Comparison of ENCODE assay signal across 1 cellular context in the genomic region with DNA sequence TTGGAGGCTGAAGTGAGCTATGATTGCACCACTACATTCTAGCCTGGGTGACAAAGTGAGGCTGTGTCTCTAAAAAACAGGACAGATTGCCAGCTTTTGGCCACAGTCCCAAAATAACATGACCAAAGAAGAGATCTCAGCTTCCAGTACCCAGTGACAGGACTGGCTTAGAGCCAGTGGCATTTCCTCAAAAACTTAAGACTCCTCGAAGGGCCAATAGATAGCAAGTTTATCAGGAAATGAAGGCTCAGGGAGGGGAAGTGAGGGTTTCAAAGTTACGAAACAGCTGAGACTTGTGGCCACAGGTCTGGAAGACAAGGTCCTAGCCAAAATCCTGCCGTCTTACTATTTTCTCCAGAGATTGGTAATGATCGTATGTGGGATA.
A peak's percentile ranks its signal among the peaks of the same experiment; 100 is the strongest.
TF ChIP-seq lines count a peak whose summit lies in the region.

No MANE protein-coding gene starts in this region.

TF ChIP-seq in K562, 482 proteins besides CTCF, POLR2A, EP300 and RAD21 (continued from another document and continues in another):
- TF ChIP-seq TRIM24 (IDR thresholded peaks at IDR 0.05) (no peak), KDM1A (IDR thresholded peaks at IDR 0.05) (0 out of 4 replicates have a peak, but pooled peaks of 1 of the 2 experiments have one; percentile 16), ZNF239 (CRISPR knock-in tag; IDR thresholded peaks at IDR 0.05) (no peak), MAZ (CRISPR knock-in tag; conservative IDR thresholded peaks at IDR 0.05 in 1 of 2, IDR thresholded peaks at IDR 0.05 in 1 of 2) (no peak), RAD51 (IDR thresholded peaks at IDR 0.05; ENCODE audit: borderline replicate concordance, low read depth) (no peak), ZNF3 (CRISPR knock-in tag; IDR thresholded peaks at IDR 0.05) (no peak), FOXA3 (CRISPR knock-in tag; conservative IDR thresholded peaks at IDR 0.05 in 1 of 2, IDR thresholded peaks at IDR 0.05 in 1 of 2) (no peak), SRSF9 (IDR thresholded peaks at IDR 0.05; ENCODE audit: borderline replicate concordance, low read depth, low read length) (no peak), ZNF589 (CRISPR knock-in tag; IDR thresholded peaks at IDR 0.05; ENCODE audit: low read depth) (no peak), POLR2AphosphoS5 (IDR thresholded peaks at IDR 0.05; ENCODE audit: control insufficient read depth, insufficient read depth, low read depth, low read length) (peak; percentile 59; the same call in 1 of the 2 replicates), NFE2 (IDR thresholded peaks at IDR 0.05; ENCODE audit: low read depth) (no peak), RB1 (IDR thresholded peaks at IDR 0.05; ENCODE audit: low read depth) (no peak), CHD1 (IDR thresholded peaks at IDR 0.05; ENCODE audit: low read length) (no peak), ZKSCAN3 (CRISPR knock-in tag; IDR thresholded peaks at IDR 0.05) (no peak), TBL1XR1 (IDR thresholded peaks at IDR 0.05; ENCODE audit: low read length in 2 of 2) (0 out of 4 replicates have a peak, but pooled peaks of 1 of the 2 experiments have one; percentile 33), HDAC6 (IDR thresholded peaks at IDR 0.05; ENCODE audit: low read depth, low read length) (no peak), KDM2B (CRISPR knock-in tag; IDR thresholded peaks at IDR 0.05) (no peak), CSDE1 (IDR thresholded peaks at IDR 0.05) (no peak), RNF2 (IDR thresholded peaks at IDR 0.05) (no peak), TAL1 (IDR thresholded peaks at IDR 0.05) (no peak), RFX5 (IDR thresholded peaks at IDR 0.05; ENCODE audit: low read depth, low read length) (no peak), ZNF408 (CRISPR knock-in tag; IDR thresholded peaks at IDR 0.05; ENCODE audit: low read depth) (no peak), ZNF445 (CRISPR knock-in tag; IDR thresholded peaks at IDR 0.05; ENCODE audit: low read depth) (no peak), NFATC3 (IDR thresholded peaks at IDR 0.05) (no peak), SLC30A9 (CRISPR knock-in tag; IDR thresholded peaks at IDR 0.05) (no peak), SPI1 (IDR thresholded peaks at IDR 0.05; ENCODE audit: borderline replicate concordance, low read depth, low read length) (peak; percentile 95), ZNF766 (CRISPR knock-in tag; conservative IDR thresholded peaks at IDR 0.05) (no peak), FOXA1 (IDR thresholded peaks at IDR 0.05; ENCODE audit: borderline replicate concordance) (no peak), NCOR1 (IDR thresholded peaks at IDR 0.05) (peak; percentile 56)
- TF ChIP-seq, protein P1, sequence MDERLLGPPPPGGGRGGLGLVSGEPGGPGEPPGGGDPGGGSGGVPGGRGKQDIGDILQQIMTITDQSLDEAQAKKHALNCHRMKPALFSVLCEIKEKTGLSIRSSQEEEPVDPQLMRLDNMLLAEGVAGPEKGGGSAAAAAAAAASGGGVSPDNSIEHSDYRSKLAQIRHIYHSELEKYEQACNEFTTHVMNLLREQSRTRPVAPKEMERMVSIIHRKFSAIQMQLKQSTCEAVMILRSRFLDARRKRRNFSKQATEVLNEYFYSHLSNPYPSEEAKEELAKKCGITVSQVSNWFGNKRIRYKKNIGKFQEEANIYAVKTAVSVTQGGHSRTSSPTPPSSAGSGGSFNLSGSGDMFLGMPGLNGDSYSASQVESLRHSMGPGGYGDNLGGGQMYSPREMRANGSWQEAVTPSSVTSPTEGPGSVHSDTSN (CRISPR knock-in tag; IDR thresholded peaks at IDR 0.05; ENCODE audit: low read depth), result no peak
- TF ChIP-seq, protein P1 (tag; conservative IDR thresholded peaks at IDR 0.05; ENCODE audit: low read depth), result 0 out of 2 replicates have a peak, but pooled peaks have one; percentile 33
- TF ChIP-seq, protein P2, sequence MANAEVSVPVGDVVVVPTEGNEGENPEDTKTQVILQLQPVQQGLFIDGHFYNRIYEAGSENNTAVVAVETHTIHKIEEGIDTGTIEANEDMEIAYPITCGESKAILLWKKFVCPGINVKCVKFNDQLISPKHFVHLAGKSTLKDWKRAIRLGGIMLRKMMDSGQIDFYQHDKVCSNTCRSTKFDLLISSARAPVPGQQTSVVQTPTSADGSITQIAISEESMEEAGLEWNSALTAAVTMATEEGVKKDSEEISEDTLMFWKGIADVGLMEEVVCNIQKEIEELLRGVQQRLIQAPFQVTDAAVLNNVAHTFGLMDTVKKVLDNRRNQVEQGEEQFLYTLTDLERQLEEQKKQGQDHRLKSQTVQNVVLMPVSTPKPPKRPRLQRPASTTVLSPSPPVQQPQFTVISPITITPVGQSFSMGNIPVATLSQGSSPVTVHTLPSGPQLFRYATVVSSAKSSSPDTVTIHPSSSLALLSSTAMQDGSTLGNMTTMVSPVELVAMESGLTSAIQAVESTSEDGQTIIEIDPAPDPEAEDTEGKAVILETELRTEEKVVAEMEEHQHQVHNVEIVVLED (CRISPR knock-in tag; IDR thresholded peaks at IDR 0.05), result no peak
- TF ChIP-seq, protein P3, sequence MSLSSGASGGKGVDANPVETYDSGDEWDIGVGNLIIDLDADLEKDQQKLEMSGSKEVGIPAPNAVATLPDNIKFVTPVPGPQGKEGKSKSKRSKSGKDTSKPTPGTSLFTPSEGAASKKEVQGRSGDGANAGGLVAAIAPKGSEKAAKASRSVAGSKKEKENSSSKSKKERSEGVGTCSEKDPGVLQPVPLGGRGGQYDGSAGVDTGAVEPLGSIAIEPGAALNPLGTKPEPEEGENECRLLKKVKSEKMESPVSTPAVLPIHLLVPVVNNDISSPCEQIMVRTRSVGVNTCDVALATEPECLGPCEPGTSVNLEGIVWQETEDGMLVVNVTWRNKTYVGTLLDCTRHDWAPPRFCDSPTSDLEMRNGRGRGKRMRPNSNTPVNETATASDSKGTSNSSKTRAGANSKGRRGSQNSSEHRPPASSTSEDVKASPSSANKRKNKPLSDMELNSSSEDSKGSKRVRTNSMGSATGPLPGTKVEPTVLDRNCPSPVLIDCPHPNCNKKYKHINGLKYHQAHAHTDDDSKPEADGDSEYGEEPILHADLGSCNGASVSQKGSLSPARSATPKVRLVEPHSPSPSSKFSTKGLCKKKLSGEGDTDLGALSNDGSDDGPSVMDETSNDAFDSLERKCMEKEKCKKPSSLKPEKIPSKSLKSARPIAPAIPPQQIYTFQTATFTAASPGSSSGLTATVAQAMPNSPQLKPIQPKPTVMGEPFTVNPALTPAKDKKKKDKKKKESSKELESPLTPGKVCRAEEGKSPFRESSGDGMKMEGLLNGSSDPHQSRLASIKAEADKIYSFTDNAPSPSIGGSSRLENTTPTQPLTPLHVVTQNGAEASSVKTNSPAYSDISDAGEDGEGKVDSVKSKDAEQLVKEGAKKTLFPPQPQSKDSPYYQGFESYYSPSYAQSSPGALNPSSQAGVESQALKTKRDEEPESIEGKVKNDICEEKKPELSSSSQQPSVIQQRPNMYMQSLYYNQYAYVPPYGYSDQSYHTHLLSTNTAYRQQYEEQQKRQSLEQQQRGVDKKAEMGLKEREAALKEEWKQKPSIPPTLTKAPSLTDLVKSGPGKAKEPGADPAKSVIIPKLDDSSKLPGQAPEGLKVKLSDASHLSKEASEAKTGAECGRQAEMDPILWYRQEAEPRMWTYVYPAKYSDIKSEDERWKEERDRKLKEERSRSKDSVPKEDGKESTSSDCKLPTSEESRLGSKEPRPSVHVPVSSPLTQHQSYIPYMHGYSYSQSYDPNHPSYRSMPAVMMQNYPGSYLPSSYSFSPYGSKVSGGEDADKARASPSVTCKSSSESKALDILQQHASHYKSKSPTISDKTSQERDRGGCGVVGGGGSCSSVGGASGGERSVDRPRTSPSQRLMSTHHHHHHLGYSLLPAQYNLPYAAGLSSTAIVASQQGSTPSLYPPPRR (CRISPR knock-in tag; IDR thresholded peaks at IDR 0.05; ENCODE audit: borderline replicate concordance), result no peak
- TF ChIP-seq, protein P4, sequence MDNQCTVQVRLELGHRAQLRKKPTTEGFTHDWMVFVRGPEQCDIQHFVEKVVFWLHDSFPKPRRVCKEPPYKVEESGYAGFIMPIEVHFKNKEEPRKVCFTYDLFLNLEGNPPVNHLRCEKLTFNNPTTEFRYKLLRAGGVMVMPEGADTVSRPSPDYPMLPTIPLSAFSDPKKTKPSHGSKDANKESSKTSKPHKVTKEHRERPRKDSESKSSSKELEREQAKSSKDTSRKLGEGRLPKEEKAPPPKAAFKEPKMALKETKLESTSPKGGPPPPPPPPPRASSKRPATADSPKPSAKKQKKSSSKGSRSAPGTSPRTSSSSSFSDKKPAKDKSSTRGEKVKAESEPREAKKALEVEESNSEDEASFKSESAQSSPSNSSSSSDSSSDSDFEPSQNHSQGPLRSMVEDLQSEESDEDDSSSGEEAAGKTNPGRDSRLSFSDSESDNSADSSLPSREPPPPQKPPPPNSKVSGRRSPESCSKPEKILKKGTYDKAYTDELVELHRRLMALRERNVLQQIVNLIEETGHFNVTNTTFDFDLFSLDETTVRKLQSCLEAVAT (IDR thresholded peaks at IDR 0.05), result no peak
- TF ChIP-seq, protein P5, sequence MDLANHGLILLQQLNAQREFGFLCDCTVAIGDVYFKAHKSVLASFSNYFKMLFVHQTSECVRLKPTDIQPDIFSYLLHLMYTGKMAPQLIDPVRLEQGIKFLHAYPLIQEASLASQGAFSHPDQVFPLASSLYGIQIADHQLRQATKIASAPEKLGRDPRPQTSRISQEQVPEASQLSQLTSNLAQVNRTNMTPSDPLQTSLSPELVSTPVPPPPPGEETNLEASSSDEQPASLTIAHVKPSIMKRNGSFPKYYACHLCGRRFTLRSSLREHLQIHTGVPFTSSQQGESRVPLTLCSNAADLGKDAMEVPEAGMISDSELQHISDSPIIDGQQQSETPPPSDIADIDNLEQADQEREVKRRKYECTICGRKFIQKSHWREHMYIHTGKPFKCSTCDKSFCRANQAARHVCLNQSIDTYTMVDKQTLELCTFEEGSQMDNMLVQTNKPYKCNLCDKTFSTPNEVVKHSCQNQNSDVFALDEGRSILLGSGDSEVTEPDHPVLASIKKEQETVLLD (IDR thresholded peaks at IDR 0.05), result no peak
- TF ChIP-seq, protein P6, sequence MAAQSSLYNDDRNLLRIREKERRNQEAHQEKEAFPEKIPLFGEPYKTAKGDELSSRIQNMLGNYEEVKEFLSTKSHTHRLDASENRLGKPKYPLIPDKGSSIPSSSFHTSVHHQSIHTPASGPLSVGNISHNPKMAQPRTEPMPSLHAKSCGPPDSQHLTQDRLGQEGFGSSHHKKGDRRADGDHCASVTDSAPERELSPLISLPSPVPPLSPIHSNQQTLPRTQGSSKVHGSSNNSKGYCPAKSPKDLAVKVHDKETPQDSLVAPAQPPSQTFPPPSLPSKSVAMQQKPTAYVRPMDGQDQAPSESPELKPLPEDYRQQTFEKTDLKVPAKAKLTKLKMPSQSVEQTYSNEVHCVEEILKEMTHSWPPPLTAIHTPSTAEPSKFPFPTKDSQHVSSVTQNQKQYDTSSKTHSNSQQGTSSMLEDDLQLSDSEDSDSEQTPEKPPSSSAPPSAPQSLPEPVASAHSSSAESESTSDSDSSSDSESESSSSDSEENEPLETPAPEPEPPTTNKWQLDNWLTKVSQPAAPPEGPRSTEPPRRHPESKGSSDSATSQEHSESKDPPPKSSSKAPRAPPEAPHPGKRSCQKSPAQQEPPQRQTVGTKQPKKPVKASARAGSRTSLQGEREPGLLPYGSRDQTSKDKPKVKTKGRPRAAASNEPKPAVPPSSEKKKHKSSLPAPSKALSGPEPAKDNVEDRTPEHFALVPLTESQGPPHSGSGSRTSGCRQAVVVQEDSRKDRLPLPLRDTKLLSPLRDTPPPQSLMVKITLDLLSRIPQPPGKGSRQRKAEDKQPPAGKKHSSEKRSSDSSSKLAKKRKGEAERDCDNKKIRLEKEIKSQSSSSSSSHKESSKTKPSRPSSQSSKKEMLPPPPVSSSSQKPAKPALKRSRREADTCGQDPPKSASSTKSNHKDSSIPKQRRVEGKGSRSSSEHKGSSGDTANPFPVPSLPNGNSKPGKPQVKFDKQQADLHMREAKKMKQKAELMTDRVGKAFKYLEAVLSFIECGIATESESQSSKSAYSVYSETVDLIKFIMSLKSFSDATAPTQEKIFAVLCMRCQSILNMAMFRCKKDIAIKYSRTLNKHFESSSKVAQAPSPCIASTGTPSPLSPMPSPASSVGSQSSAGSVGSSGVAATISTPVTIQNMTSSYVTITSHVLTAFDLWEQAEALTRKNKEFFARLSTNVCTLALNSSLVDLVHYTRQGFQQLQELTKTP (IDR thresholded peaks at IDR 0.05; ENCODE audit: low read depth in 1 of 2, partially characterized antibody in 2 of 2), result peak; percentile 31 to 36
- TF ChIP-seq, protein P7, sequence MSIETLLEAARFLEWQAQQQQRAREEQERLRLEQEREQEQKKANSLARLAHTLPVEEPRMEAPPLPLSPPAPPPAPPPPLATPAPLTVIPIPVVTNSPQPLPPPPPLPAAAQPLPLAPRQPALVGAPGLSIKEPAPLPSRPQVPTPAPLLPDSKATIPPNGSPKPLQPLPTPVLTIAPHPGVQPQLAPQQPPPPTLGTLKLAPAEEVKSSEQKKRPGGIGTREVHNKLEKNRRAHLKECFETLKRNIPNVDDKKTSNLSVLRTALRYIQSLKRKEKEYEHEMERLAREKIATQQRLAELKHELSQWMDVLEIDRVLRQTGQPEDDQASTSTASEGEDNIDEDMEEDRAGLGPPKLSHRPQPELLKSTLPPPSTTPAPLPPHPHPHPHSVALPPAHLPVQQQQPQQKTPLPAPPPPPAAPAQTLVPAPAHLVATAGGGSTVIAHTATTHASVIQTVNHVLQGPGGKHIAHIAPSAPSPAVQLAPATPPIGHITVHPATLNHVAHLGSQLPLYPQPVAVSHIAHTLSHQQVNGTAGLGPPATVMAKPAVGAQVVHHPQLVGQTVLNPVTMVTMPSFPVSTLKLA (conservative IDR thresholded peaks at IDR 0.05), result 0 out of 4 replicates have a peak, but pooled peaks of 1 of the 2 experiments have one; percentile 19
- TF ChIP-seq, protein P8, sequence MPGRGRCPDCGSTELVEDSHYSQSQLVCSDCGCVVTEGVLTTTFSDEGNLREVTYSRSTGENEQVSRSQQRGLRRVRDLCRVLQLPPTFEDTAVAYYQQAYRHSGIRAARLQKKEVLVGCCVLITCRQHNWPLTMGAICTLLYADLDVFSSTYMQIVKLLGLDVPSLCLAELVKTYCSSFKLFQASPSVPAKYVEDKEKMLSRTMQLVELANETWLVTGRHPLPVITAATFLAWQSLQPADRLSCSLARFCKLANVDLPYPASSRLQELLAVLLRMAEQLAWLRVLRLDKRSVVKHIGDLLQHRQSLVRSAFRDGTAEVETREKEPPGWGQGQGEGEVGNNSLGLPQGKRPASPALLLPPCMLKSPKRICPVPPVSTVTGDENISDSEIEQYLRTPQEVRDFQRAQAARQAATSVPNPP (IDR thresholded peaks at IDR 0.05; ENCODE audit: borderline replicate concordance, insufficient read depth, insufficient read length), result no peak
- TF ChIP-seq, protein P9, sequence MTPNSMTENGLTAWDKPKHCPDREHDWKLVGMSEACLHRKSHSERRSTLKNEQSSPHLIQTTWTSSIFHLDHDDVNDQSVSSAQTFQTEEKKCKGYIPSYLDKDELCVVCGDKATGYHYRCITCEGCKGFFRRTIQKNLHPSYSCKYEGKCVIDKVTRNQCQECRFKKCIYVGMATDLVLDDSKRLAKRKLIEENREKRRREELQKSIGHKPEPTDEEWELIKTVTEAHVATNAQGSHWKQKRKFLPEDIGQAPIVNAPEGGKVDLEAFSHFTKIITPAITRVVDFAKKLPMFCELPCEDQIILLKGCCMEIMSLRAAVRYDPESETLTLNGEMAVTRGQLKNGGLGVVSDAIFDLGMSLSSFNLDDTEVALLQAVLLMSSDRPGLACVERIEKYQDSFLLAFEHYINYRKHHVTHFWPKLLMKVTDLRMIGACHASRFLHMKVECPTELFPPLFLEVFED (CRISPR knock-in tag; conservative IDR thresholded peaks at IDR 0.05), result no peak
